28 cellular contexts compared by ENCODE assay signal in the genomic region with DNA sequence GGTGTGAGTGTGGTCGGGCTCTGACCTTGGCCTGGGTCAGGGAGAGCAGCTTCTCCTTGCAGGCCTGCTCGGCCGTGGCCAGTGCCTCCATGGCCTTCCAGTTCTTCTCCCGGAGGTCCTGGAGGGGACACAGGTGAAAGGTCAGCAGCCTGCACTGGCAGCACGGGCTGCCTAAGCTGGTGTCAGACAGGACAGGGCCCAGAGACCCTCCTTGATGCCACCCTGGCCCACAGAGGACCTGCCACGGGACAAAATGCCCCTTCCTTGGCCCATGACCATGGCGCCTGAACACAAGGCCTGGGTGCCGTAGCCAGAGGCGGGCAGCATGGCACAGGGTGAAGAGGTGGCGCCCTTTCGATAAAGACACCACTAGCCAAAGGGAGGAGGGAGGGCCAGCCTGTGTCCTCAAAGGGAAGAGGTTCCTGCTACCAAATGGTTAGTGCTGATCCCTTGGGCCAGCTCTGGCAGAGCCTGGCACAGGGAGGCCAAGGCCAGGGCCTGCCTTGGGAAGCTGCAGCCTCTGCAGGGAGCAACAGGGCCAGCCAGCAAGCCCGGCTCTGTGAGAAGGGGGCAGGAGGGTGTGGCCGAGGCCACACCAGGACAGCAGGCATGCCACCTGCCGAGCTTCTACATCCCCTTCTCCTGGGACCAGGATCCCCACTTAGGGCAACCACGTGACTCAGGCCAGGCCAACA. TPM values are rescaled to one million over a fixed set of nuclear protein-coding genes. Genes with fewer than 3 reads are reported as not detected.
A peak's percentile ranks its signal among the peaks of the same experiment; 100 is the strongest.
DNase-seq lines count a peak whose midpoint lies in the region; ATAC-seq and TF ChIP-seq lines count a peak whose summit lies in the region.
"Had no signal": no experiment of that assay in that cellular context is flagged by ENCODE, and none has a peak within 500 bp of the region (broad histone marks: within the 10 kb centered on the region; RNA-seq: fewer than 3 reads in every experiment).

No MANE protein-coding gene starts in this region.

- no peaks in the 10 kb centered on the region for H3K27me3 Mint-ChIP-seq in activated naive CD8-positive, alpha-beta T cell treated with anti-CD3 and anti-CD28 coated beads, Interleukin-2, amount 10 ng/mL, durations not matched to agents 7 days and 5 days
- no peaks in the 10 kb centered on the region for H3K27me3 Mint-ChIP-seq in activated naive CD8-positive, alpha-beta T cell treated with anti-CD3 and anti-CD28 coated beads, Interleukin-2, amount 50 U/mL, for 24 hours
- H3K27me3 Mint-ChIP-seq in activated B cell treated with CpG ODN at 0.5 μM for 24 hours: no peaks in the 10 kb centered on the region
- H3K27me3 Mint-ChIP-seq: CD4-positive, CD25-positive, alpha-beta regulatory T cell; stimulated activated naive CD8-positive, alpha-beta T cell treated with anti-CD3 and anti-CD28 coated beads, Interleukin-15, Interleukin-2, amounts not matched to agents 100 ng/mL and 50 ng/mL, for 24 hours had no signal

- no peaks in the 10 kb centered on the region for H3K4me1 ChIP-seq in uterus
- H3K4me1 ChIP-seq: HAP-1 had no signal

- H3K4me1 Mint-ChIP-seq in activated naive CD8-positive, alpha-beta T cell treated with anti-CD3 and anti-CD28 coated beads, Interleukin-2, amount 10 ng/mL, durations not matched to agents 7 days and 5 days: no peaks in the 10 kb centered on the region
- no peaks in the 10 kb centered on the region for H3K4me1 Mint-ChIP-seq in activated naive CD8-positive, alpha-beta T cell treated with anti-CD3 and anti-CD28 coated beads, Interleukin-2, amount 50 U/mL, for 24 hours
- no peaks in the 10 kb centered on the region for H3K4me1 Mint-ChIP-seq in activated B cell treated with CpG ODN at 0.5 μM for 24 hours
- H3K4me1 Mint-ChIP-seq: CD4-positive, CD25-positive, alpha-beta regulatory T cell had no signal

- CTCF ChIA-PET in activated B cell treated with CpG ODN at 0.5 μM for 24 hours (lab: Charles Lee): no interaction called here

- no peaks in the 10 kb centered on the region for H3K9me3 Mint-ChIP-seq in activated naive CD8-positive, alpha-beta T cell treated with anti-CD3 and anti-CD28 coated beads, Interleukin-2, amount 10 ng/mL, durations not matched to agents 7 days and 5 days
- H3K9me3 Mint-ChIP-seq in activated naive CD8-positive, alpha-beta T cell treated with anti-CD3 and anti-CD28 coated beads, Interleukin-2, amount 50 U/mL, for 24 hours: no peaks in the 10 kb centered on the region
- no peaks in the 10 kb centered on the region for H3K9me3 Mint-ChIP-seq in activated B cell treated with CpG ODN at 0.5 μM for 24 hours
- H3K9me3 Mint-ChIP-seq: CD4-positive, CD25-positive, alpha-beta regulatory T cell; stimulated activated naive CD8-positive, alpha-beta T cell treated with anti-CD3 and anti-CD28 coated beads, Interleukin-15, Interleukin-2, amounts not matched to agents 100 ng/mL and 50 ng/mL, for 24 hours had no signal

- no peak for ATAC-seq in activated naive CD8-positive, alpha-beta T cell treated with anti-CD3 and anti-CD28 coated beads, Interleukin-2, amount 10 ng/mL, durations not matched to agents 7 days and 5 days (ENCODE audit: low read depth)
- no peak for ATAC-seq in activated naive CD8-positive, alpha-beta T cell treated with anti-CD3 and anti-CD28 coated beads, Interleukin-2, amount 50 U/mL, for 24 hours
- ATAC-seq in activated B cell treated with CpG ODN at 0.5 μM for 24 hours (ENCODE audit: low read depth): no peak
- ATAC-seq: esophagus mucosa, gastroesophageal sphincter, GM12878, left lobe of liver had no signal

- H3K36me3 ChIP-seq in uterus: no peaks in the 10 kb centered on the region

- H3K4me3 Mint-ChIP-seq in activated naive CD8-positive, alpha-beta T cell treated with anti-CD3 and anti-CD28 coated beads, Interleukin-2, amount 10 ng/mL, durations not matched to agents 7 days and 5 days: no peak overlapping the region
- no peak overlapping the region for H3K4me3 Mint-ChIP-seq in activated naive CD8-positive, alpha-beta T cell treated with anti-CD3 and anti-CD28 coated beads, Interleukin-2, amount 50 U/mL, for 24 hours
- H3K4me3 Mint-ChIP-seq in activated B cell treated with CpG ODN at 0.5 μM for 24 hours: no peak overlapping the region
- H3K4me3 Mint-ChIP-seq: CD4-positive, CD25-positive, alpha-beta regulatory T cell; stimulated activated naive CD8-positive, alpha-beta T cell treated with anti-CD3 and anti-CD28 coated beads, Interleukin-15, Interleukin-2, amounts not matched to agents 100 ng/mL and 50 ng/mL, for 24 hours had no signal

- H3K27ac Mint-ChIP-seq in activated naive CD8-positive, alpha-beta T cell treated with anti-CD3 and anti-CD28 coated beads, Interleukin-2, amount 10 ng/mL, durations not matched to agents 7 days and 5 days: no peak overlapping the region
- no peak overlapping the region for H3K27ac Mint-ChIP-seq in activated naive CD8-positive, alpha-beta T cell treated with anti-CD3 and anti-CD28 coated beads, Interleukin-2, amount 50 U/mL, for 24 hours
- no peak overlapping the region for H3K27ac Mint-ChIP-seq in activated B cell treated with CpG ODN at 0.5 μM for 24 hours
- H3K27ac Mint-ChIP-seq: CD4-positive, CD25-positive, alpha-beta regulatory T cell; stimulated activated naive CD8-positive, alpha-beta T cell treated with anti-CD3 and anti-CD28 coated beads, Interleukin-15, Interleukin-2, amounts not matched to agents 100 ng/mL and 50 ng/mL, for 24 hours had no signal

- peak; percentile 17 for DNase-seq in activated naive CD8-positive, alpha-beta T cell treated with anti-CD3 and anti-CD28 coated beads, Interleukin-2, amount 10 ng/mL, durations not matched to agents 7 days and 5 days
- no peak for DNase-seq in activated naive CD8-positive, alpha-beta T cell treated with anti-CD3 and anti-CD28 coated beads, Interleukin-2, amount 50 U/mL, for 24 hours
- peak; percentile 9 for DNase-seq in activated B cell treated with CpG ODN at 0.5 μM for 24 hours
- DNase-seq in mesenteric fat pad (ENCODE audit: low spot score): peak; percentile 77
- peak; percentile 15 to 16 for DNase-seq in uterus
- DNase-seq in NCI-H1930 (lab: John Stamatoyannopoulos, UW): no peak
- DNase-seq in NCI-H1436 (lab: John Stamatoyannopoulos, UW): no peak
- DNase-seq in HK-2 (ENCODE audit: unreplicated experiment): no peak
- DNase-seq: ACHN; activated CD4-positive, alpha-beta T cell treated with anti-CD3 and anti-CD28 coated beads for 4 hours; activated CD8-positive, alpha-beta memory T cell treated with anti-CD3 and anti-CD28 coated beads, Interleukin-2, amount 50 U/mL, for 48 hours; anterior cingulate cortex; CD4-positive, CD25-positive, alpha-beta regulatory T cell; DMS153; effector CD4-positive, alpha-beta T cell; IMR-90; NCI-H1417 treated with DMSO at 0.1 percent for 48 hours; NCI-H2171 treated with DMSO at 0.1 percent for 48 hours; NCI-H774; PC-9; stimulated activated CD4-positive, alpha-beta T cell treated with anti-CD3 and anti-CD28 coated beads, Interleukin-2, amount 100 ng/mL, for 24 hours; T1000 had no signal

- no peak for TF ChIP-seq POLR2A in uterus (IDR thresholded peaks at IDR 0.05)

- no peaks in the 10 kb centered on the region for H3K27me3 ChIP-seq in uterus
- H3K27me3 ChIP-seq: gastroesophageal sphincter had no signal

- intact Hi-C loops in activated B cell treated with CpG ODN at 0.5 μM for 24 hours (cut with micrococcal nuclease): no loop called here
- intact Hi-C loops in uterus (cut with DNase I; ENCODE audit: low total_unique reads): no loop called here

- POLR2A ChIA-PET in activated naive CD8-positive, alpha-beta T cell treated with anti-CD3 and anti-CD28 coated beads, Interleukin-2, amount 10 ng/mL, durations not matched to agents 7 days and 5 days (lab: Charles Lee): no interaction called here
- POLR2A ChIA-PET in activated B cell treated with CpG ODN at 0.5 μM for 24 hours (lab: Charles Lee): interaction anchor here (1.0 kb wide), 1 partner anchor 10 kb away, joined by 3 read pairs; no protein-coding TSS in a partner anchor

- peaks cover 6% of the 10 kb centered on the region for H3K36me3 Mint-ChIP-seq in activated naive CD8-positive, alpha-beta T cell treated with anti-CD3 and anti-CD28 coated beads, Interleukin-2, amount 10 ng/mL, durations not matched to agents 7 days and 5 days
- H3K36me3 Mint-ChIP-seq in activated naive CD8-positive, alpha-beta T cell treated with anti-CD3 and anti-CD28 coated beads, Interleukin-2, amount 50 U/mL, for 24 hours (ENCODE audit: low read depth): peaks cover 2% of the 10 kb centered on the region
- peaks cover 52% of the 10 kb centered on the region for H3K36me3 Mint-ChIP-seq in activated B cell treated with CpG ODN at 0.5 μM for 24 hours (ENCODE audit: low read depth)

- no peak for TF ChIP-seq CTCF in activated B cell treated with CpG ODN at 0.5 μM for 24 hours (IDR thresholded peaks at IDR 0.05)
- no peak for TF ChIP-seq CTCF in uterus (IDR thresholded peaks at IDR 0.05)

- no peak overlapping the region for H3K27ac ChIP-seq in uterus
- H3K27ac ChIP-seq: PC-9 had no signal

- H3K4me3 ChIP-seq in uterus: no peak overlapping the region
- H3K4me3 ChIP-seq: gastroesophageal sphincter, GM12878, HAP-1, PC-9 had no signal

- no peaks in the 10 kb centered on the region for H3K9me3 ChIP-seq in uterus
- H3K9me3 ChIP-seq: gastroesophageal sphincter, HAP-1 had no signal

RNA-seq across cellular contexts. Expression of a gene that starts 54.8 kb away (rescaled TPM):
- total RNA-seq in activated naive CD8-positive, alpha-beta T cell treated with anti-CD3 and anti-CD28 coated beads, Interleukin-2, amount 10 ng/mL, durations not matched to agents 7 days and 5 days: 10 to 100 TPM; 41.7 to 47.5 TPM
- total RNA-seq in activated B cell treated with CpG ODN at 0.5 μM for 24 hours: 14.4 and 20.1 TPM in 2 replicates
- total RNA-seq in mesenteric fat pad: 165 TPM
- 100 to 1,000 TPM; 294 to 674 (median 623) TPM for total RNA-seq in uterus

RNA-seq across cellular contexts. Expression of a gene that starts 57.3 kb away (rescaled TPM):
- total RNA-seq in activated naive CD8-positive, alpha-beta T cell treated with anti-CD3 and anti-CD28 coated beads, Interleukin-2, amount 10 ng/mL, durations not matched to agents 7 days and 5 days: 10 to 100 TPM; 48.0 to 51.0 TPM
- 18.9 and 22.0 TPM in 2 replicates for total RNA-seq in activated B cell treated with CpG ODN at 0.5 μM for 24 hours
- total RNA-seq in mesenteric fat pad: 170 TPM
- total RNA-seq in uterus: 100 to 1,000 TPM in 2 of 4 donors, 10 to 100 TPM in 2; 13.2 to 172 (median 96.9) TPM

Comparison
In these comparisons a context has a peak if more than half of its experiments do, and no peak if none do; other contexts are left out.
1. DNase-seq: peak in activated naive CD8-positive, alpha-beta T cell treated with anti-CD3 and anti-CD28 coated beads, Interleukin-2, amount 10 ng/mL, durations not matched to agents 7 days and 5 days (single experiment), activated B cell treated with CpG ODN at 0.5 μM for 24 hours (single experiment), mesenteric fat pad (single experiment) and uterus (2 of 2); none in activated naive CD8-positive, alpha-beta T cell treated with anti-CD3 and anti-CD28 coated beads, Interleukin-2, amount 50 U/mL, for 24 hours (single experiment), NCI-H1930 (0 of 2), NCI-H1436 (single experiment) and HK-2 (single experiment).